Comparison of ENCODE assay signal across 1 cellular context in genomic region chr5:123549256-123549904, GRCh38.
TF ChIP-seq lines count a peak whose summit lies in the region.

No MANE protein-coding gene starts in this region.

TF ChIP-seq in GM12878, 131 proteins besides CTCF, POLR2A, EP300 and RAD21 (continued from another document and continues in another):
- TF ChIP-seq ZBTB33 (IDR thresholded peaks at IDR 0.05) (no peak), KDM1A (IDR thresholded peaks at IDR 0.05; ENCODE audit: borderline replicate concordance) (no peak), ATF7 (IDR thresholded peaks at IDR 0.05; ENCODE audit: low read depth) (peak; percentile 61), CEBPZ (IDR thresholded peaks at IDR 0.05; ENCODE audit: low read depth, low read length) (no peak), BACH1 (IDR thresholded peaks at IDR 0.05; ENCODE audit: borderline replicate concordance) (no peak), SMAD5 (IDR thresholded peaks at IDR 0.05; ENCODE audit: low read depth) (no peak), ZNF622 (IDR thresholded peaks at IDR 0.05) (no peak), PAX5 (IDR thresholded peaks at IDR 0.05; ENCODE audit: borderline replicate concordance, low read depth, low read length) (peak; percentile 72; the same call in 1 of the 2 replicates), REST (IDR thresholded peaks at IDR 0.05; ENCODE audit: low read depth, low read length) (no peak), MAX (IDR thresholded peaks at IDR 0.05; ENCODE audit: low read depth, low read length) (no peak; the same call in 1 of the 2 replicates), FOXK2 (IDR thresholded peaks at IDR 0.05) (no peak), TCF3 (IDR thresholded peaks at IDR 0.05; ENCODE audit: borderline replicate concordance, insufficient read depth, low read depth, low read length) (no peak), YBX1 (IDR thresholded peaks at IDR 0.05) (no peak), STAT3 (IDR thresholded peaks at IDR 0.05; ENCODE audit: low read depth, low read length) (no peak), NBN (IDR thresholded peaks at IDR 0.05) (peak; percentile 47; the same call in 1 of the 2 replicates), TCF12 (IDR thresholded peaks at IDR 0.05; ENCODE audit: low read depth, low read length) (0 out of 2 replicates have a peak, but pooled peaks have one; percentile 37), POLR2AphosphoS5 (IDR thresholded peaks at IDR 0.05; ENCODE audit: low read length) (no peak), RB1 (IDR thresholded peaks at IDR 0.05; ENCODE audit: borderline replicate concordance) (no peak), RELB (IDR thresholded peaks at IDR 0.05; ENCODE audit: low read depth) (peak; percentile 98), GABPA (IDR thresholded peaks at IDR 0.05; ENCODE audit: low read depth) (peak; percentile 50; the same call in 1 of the 2 replicates), JUNB (IDR thresholded peaks at IDR 0.05) (peak; percentile 9; the same call in 1 of the 2 replicates), BRCA1 (IDR thresholded peaks at IDR 0.05; ENCODE audit: low read depth, low read length) (no peak), CHD4 (IDR thresholded peaks at IDR 0.05) (no peak), NR2C2 (IDR thresholded peaks at IDR 0.05; ENCODE audit: borderline replicate concordance, control insufficient read depth, insufficient read length, low read depth) (no peak), CREM (IDR thresholded peaks at IDR 0.05; ENCODE audit: low read depth) (peak; percentile 69; the same call in 1 of the 2 replicates), E2F8 (IDR thresholded peaks at IDR 0.05; ENCODE audit: low read depth, partially characterized antibody) (no peak), CEBPB (IDR thresholded peaks at IDR 0.05; ENCODE audit: borderline replicate concordance in 1 of 2, low read depth in 2 of 2, low read length in 2 of 2) (no peak), RELA (IDR thresholded peaks at IDR 0.05; ENCODE audit: borderline replicate concordance, partially characterized antibody) (peak; percentile 82), PBX3 (IDR thresholded peaks at IDR 0.05; ENCODE audit: insufficient replicate concordance, low read depth, low read length) (no peak), RCOR1 (conservative IDR thresholded peaks at IDR 0.05; ENCODE audit: low read depth, low read length) (no peak), CBFB (IDR thresholded peaks at IDR 0.05; ENCODE audit: low read depth) (0 out of 2 replicates have a peak, but pooled peaks have one; percentile 44), ATF3 (IDR thresholded peaks at IDR 0.05; ENCODE audit: borderline replicate concordance, extremely low read depth, low read depth, low read length) (no peak), SP1 (IDR thresholded peaks at IDR 0.05; ENCODE audit: low read depth, low read length) (no peak), EED (IDR thresholded peaks at IDR 0.05; ENCODE audit: low read depth) (no peak), BHLHE40 (IDR thresholded peaks at IDR 0.05; ENCODE audit: borderline replicate concordance in 1 of 2, low read depth in 2 of 2, low read length in 1 of 2) (peak; percentile 62 to 63), TAF1 (IDR thresholded peaks at IDR 0.05; ENCODE audit: borderline replicate concordance, low read depth, low read length) (no peak), ZZZ3 (IDR thresholded peaks at IDR 0.05; ENCODE audit: control insufficient read depth, insufficient read length, low read depth) (no peak), SPI1 (IDR thresholded peaks at IDR 0.05; ENCODE audit: borderline replicate concordance, insufficient read depth, low read depth, low read length) (peak; percentile 72; the same call in 1 of the 2 replicates), CREB1 (IDR thresholded peaks at IDR 0.05; ENCODE audit: low read depth) (peak; percentile 61), HDAC6 (IDR thresholded peaks at IDR 0.05; ENCODE audit: unreplicated experiment) (no peak), TCF7 (IDR thresholded peaks at IDR 0.05; ENCODE audit: borderline replicate concordance) (no peak), CHD1 (IDR thresholded peaks at IDR 0.05; ENCODE audit: low read depth, low read length) (no peak), IKZF2 (IDR thresholded peaks at IDR 0.05) (peak; percentile 57 to 80; a peak in 3 of 4 replicates), PML (IDR thresholded peaks at IDR 0.05; ENCODE audit: low read length) (0 out of 2 replicates have a peak, but pooled peaks have one; percentile 35), TBL1XR1 (IDR thresholded peaks at IDR 0.05; ENCODE audit: low read depth, low read length) (no peak; the same call in 1 of the 2 replicates), BCL3 (IDR thresholded peaks at IDR 0.05; ENCODE audit: borderline replicate concordance, insufficient read depth, low read depth, low read length, poor library complexity, severe bottlenecking) (no peak), HCFC1 (IDR thresholded peaks at IDR 0.05; ENCODE audit: low read length) (no peak), RAD51 (IDR thresholded peaks at IDR 0.05) (no peak)
